In the genomic region with DNA sequence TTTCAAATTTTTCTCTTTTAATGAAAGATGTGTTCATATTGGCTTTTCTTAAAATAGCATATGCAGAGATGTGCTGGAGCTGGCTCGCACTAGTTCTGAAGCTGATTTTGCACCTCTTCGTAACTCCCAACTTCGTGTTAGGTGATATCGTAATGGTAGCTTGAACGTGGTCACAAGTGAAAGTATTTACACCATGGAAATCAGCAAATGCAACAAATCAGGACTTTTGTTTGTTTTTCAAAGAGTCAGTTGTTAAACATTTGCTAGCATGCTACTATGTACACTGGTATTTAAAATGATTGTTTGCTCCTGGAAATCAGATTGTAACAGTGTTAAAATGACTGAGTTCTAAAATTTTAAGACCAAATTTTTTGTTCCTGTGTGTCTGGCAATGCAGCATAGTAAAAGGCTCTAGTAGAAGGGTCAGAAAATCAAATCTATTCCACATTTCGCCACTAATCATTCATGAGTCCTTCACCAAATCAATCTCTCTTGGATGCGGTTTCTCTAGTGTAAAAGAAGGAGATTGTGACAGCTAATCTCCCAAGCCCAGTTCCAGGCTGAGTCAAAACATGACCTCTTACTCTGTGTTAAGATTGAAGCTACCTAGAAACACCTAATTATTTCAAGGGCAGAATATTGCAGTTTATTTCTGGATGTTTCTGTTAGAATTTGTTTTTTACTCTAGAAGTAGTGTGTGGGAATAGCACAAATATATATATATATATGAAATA, we compare ENCODE assay signal across 1 cellular context.
TF ChIP-seq lines count a peak whose summit lies in the region.

No MANE protein-coding gene starts in this region.

TF ChIP-seq in IMR-90, 13 proteins besides CTCF, POLR2A, EP300 and RAD21:
- TF ChIP-seq MAFK (IDR thresholded peaks at IDR 0.05; ENCODE audit: low read depth, low read length) (no peak), BHLHE40 (IDR thresholded peaks at IDR 0.05; ENCODE audit: low read depth, low read length) (no peak)
TF ChIP-seq in IMR-90: peak in this region for 0.
